8 cellular contexts compared by ENCODE assay signal in genomic region chr5:38845555-38846378, GRCh38. TPM values are rescaled to one million over a fixed set of nuclear protein-coding genes. Genes with fewer than 3 reads are reported as not detected.
DNase-seq lines count a peak whose midpoint lies in the region; ATAC-seq, FAIRE-seq and TF ChIP-seq lines count a peak whose summit lies in the region.

Gene OSMR, plus strand, starts transcription at chr5:38846012. Its CDS starts 23,033 bp downstream, at chr5:38869045.

- peak; percentile 93 for DNase-seq in BJ (ENCODE audit: low read depth)
- peak; percentile 98 for DNase-seq in HTR-8/SVneo (ENCODE audit: insufficient read length, low spot score)
- DNase-seq in adipocyte (ENCODE audit: low read depth), result peak; percentile 99
- DNase-seq in Right ventricle myocardium inferior (ENCODE audit: missing footprints), result peak; percentile 93
- DNase-seq in non-pigmented ciliary epithelial cell (ENCODE audit: low read depth), result peak; percentile 93
- DNase-seq in NCI-H146 treated with DMSO at 0.1 percent for 48 hours (lab: John Stamatoyannopoulos, UW; ENCODE audit: unreplicated experiment), result no peak

- peak; percentile 92 for FAIRE-seq in HTR-8/SVneo (lab: Jason Lieb, UNC)

- H3K36me3 ChIP-seq in BJ (ENCODE audit: control insufficient read depth, insufficient read depth, low read length) (peaks cover 2% of the 10 kb centered on the region), adipocyte (ENCODE audit: control insufficient read depth, insufficient read depth, low read length, severe bottlenecking) (peaks cover 34% of the 10 kb centered on the region)

- TF ChIP-seq POLR2A in GM18505 (IDR thresholded peaks at IDR 0.05; ENCODE audit: borderline replicate concordance, extremely low read depth, insufficient read depth, insufficient read length), result no peak

- intact Hi-C loops in Right ventricle myocardium inferior (cut with DNase I), result loop anchor here (5.0 kb wide), 1 partner anchor 77 kb away; no protein-coding TSS in a partner anchor

- H3K9me3 ChIP-seq in adipocyte (ENCODE audit: control insufficient read depth, low read length), result peaks cover 2% of the 10 kb centered on the region

- CTCF ChIA-PET in BJ (lab: Yijun Ruan, JAX), result no interaction called here

- peak; percentile 97 for ATAC-seq in Right ventricle myocardium inferior
- ATAC-seq in GM18505 (IDR thresholded peaks at IDR 0.05; ENCODE audit: unreplicated experiment), result no peak
- ATAC-seq in GM21576 (IDR thresholded peaks at IDR 0.05; ENCODE audit: unreplicated experiment), result no peak

- H3K27me3 ChIP-seq in BJ (ENCODE audit: control insufficient read depth, insufficient read depth, low read length) (no peaks in the 10 kb centered on the region), adipocyte (replicated peaks; ENCODE audit: control insufficient read depth, insufficient read depth, low read length) (no peaks in the 10 kb centered on the region)

- peak within 1 kb of the TSS; percentile 99 for H3K9ac ChIP-seq in adipocyte (ENCODE audit: low read length)

- POLR2A ChIA-PET in BJ (lab: Charles Lee), result interaction anchor here (0.6 kb wide), 2 partner anchors 120 to 238 kb away, joined by 5 read pairs; no protein-coding TSS in a partner anchor

- TF ChIP-seq CTCF in BJ (IDR thresholded peaks at IDR 0.05; ENCODE audit: insufficient read depth, low read depth, low read length), result no peak

- peak within 1 kb of the TSS; percentile 96 for H3K4me3 ChIP-seq in BJ (ENCODE audit: low read depth, low read length)
- peak within 1 kb of the TSS; percentile 100 for H3K4me3 ChIP-seq in adipocyte (ENCODE audit: low read length)

- peaks cover 46% of the 10 kb centered on the region for H3K4me1 ChIP-seq in adipocyte (ENCODE audit: control insufficient read depth, insufficient read depth, low read length)

RNA-seq across cellular contexts. Expression of gene OSMR, which starts in this region (rescaled TPM):
- polyA plus RNA-seq in BJ (2011; rRNA removed), result 43.4 and 53.3 TPM in 2 replicates
- 33.3 and 41.2 TPM in 2 replicates for polyA minus RNA-seq in BJ (2011; rRNA and poly(A)+ RNA removed)
- total RNA-seq in Right ventricle myocardium inferior, result 14.1 TPM
